In genomic region chr1:33819290-33819912, GRCh38 we compare ENCODE assay signal across 34 cellular contexts. TPM values are rescaled to one million over a fixed set of nuclear protein-coding genes. Genes with fewer than 3 reads are reported as not detected.
"Had no signal": no experiment of that assay in that cellular context is flagged by ENCODE, and none has a peak within 500 bp of the region (broad histone marks: within the 10 kb centered on the region; RNA-seq: fewer than 3 reads in every experiment).

No MANE protein-coding gene starts in this region.

- H3K4me3 Mint-ChIP-seq: activated CD4-positive, alpha-beta T cell treated with anti-CD3 and anti-CD28 coated beads for 36 hours; activated CD4-positive, alpha-beta T cell treated with anti-CD3 and anti-CD28 coated beads, Interleukin-2, amount 10 ng/mL, durations not matched to agents 7 days and 5 days; activated CD8-positive, alpha-beta T cell treated with anti-CD3 and anti-CD28 coated beads for 36 hours; activated naive CD8-positive, alpha-beta T cell; activated T-cell treated with anti-CD3 and anti-CD28 coated beads, Interleukin-2, amount 50 U/mL, for 4 hours; activated T-helper 17 cell treated with anti-CD3 and anti-CD28 coated beads, Interleukin-2, amount 50 U/mL, for 72 hours; central memory CD8-positive, alpha-beta T cell had no signal

- DNase-seq: activated CD4-positive, alpha-beta T cell treated with anti-CD3 and anti-CD28 coated beads for 36 hours; activated CD4-positive, alpha-beta T cell treated with anti-CD3 and anti-CD28 coated beads, Interleukin-2, amount 10 ng/mL, durations not matched to agents 7 days and 5 days; activated CD4-positive, alpha-beta T cell treated with anti-CD3 and anti-CD28 coated beads, Interleukin-2, amount 50 U/mL, for 4 hours; activated CD4-positive, CD25-positive, alpha-beta regulatory T cell; activated CD4-positive, CD25-positive, alpha-beta regulatory T cell treated with anti-CD3 and anti-CD28 coated beads, Interleukin-2, amount 50 U/mL, for 72 hours; activated CD8-positive, alpha-beta memory T cell treated with anti-CD3 and anti-CD28 coated beads for 24 hours; activated CD8-positive, alpha-beta T cell treated with anti-CD3 and anti-CD28 coated beads for 36 hours; activated effector memory CD4-positive, alpha-beta T cell treated with Interleukin-2 at 50 U/mL for 16 hours; activated gamma-delta T cell treated with Interleukin-2 at 50 U/mL for 16 hours; activated naive CD4-positive, alpha-beta T cell treated with anti-CD3 and anti-CD28 coated beads, Interleukin-2, amount 50 U/mL, for 16 hours; activated naive CD4-positive, alpha-beta T cell treated with Interleukin-2 at 50 U/mL for 16 hours; activated T-cell treated with anti-CD3 and anti-CD28 coated beads, Interleukin-2, amount 50 U/mL, for 4 hours; amniotic stem cell; anterior cingulate cortex; brain microvascular endothelial cell; effector memory CD4-positive, alpha-beta T cell; erythroblast; esophagus squamous epithelium; foreskin melanocyte; T-helper 2 cell had no signal

- H3K4me1 Mint-ChIP-seq: activated CD4-positive, alpha-beta T cell treated with anti-CD3 and anti-CD28 coated beads for 36 hours; activated CD4-positive, alpha-beta T cell treated with anti-CD3 and anti-CD28 coated beads, Interleukin-2, amount 10 ng/mL, durations not matched to agents 7 days and 5 days; activated T-helper 17 cell treated with anti-CD3 and anti-CD28 coated beads, Interleukin-2, amount 50 U/mL, for 72 hours; central memory CD8-positive, alpha-beta T cell had no signal

- H3K9me3 ChIP-seq: esophagus squamous epithelium, gastroesophageal sphincter had no signal

- H3K36me3 Mint-ChIP-seq: activated naive CD8-positive, alpha-beta T cell had no signal

- ATAC-seq: activated CD4-positive, alpha-beta T cell treated with anti-CD3 and anti-CD28 coated beads for 36 hours; activated CD8-positive, alpha-beta T cell treated with anti-CD3 and anti-CD28 coated beads for 36 hours; activated T-cell treated with anti-CD3 and anti-CD28 coated beads, Interleukin-2, amount 50 U/mL, for 4 hours; activated T-helper 17 cell treated with anti-CD3 and anti-CD28 coated beads, Interleukin-2, amount 50 U/mL, for 72 hours; gastroesophageal sphincter had no signal

- H3K9me3 Mint-ChIP-seq: activated CD4-positive, alpha-beta T cell treated with anti-CD3 and anti-CD28 coated beads, Interleukin-2, amount 10 ng/mL, durations not matched to agents 7 days and 5 days; activated CD8-positive, alpha-beta T cell treated with anti-CD3 and anti-CD28 coated beads for 36 hours; activated T-cell treated with anti-CD3 and anti-CD28 coated beads, Interleukin-2, amount 50 U/mL, for 4 hours; central memory CD8-positive, alpha-beta T cell had no signal

- H3K4me1 ChIP-seq: gastroesophageal sphincter had no signal

- H3K27me3 ChIP-seq: brain microvascular endothelial cell had no signal

- H3K27ac Mint-ChIP-seq: activated CD4-positive, alpha-beta T cell treated with anti-CD3 and anti-CD28 coated beads for 36 hours; activated CD4-positive, alpha-beta T cell treated with anti-CD3 and anti-CD28 coated beads, Interleukin-2, amount 10 ng/mL, durations not matched to agents 7 days and 5 days; activated CD8-positive, alpha-beta T cell treated with anti-CD3 and anti-CD28 coated beads for 36 hours; activated naive CD8-positive, alpha-beta T cell; activated T-helper 17 cell treated with anti-CD3 and anti-CD28 coated beads, Interleukin-2, amount 50 U/mL, for 72 hours had no signal

- H3K27ac ChIP-seq: brain microvascular endothelial cell, esophagus squamous epithelium, gastroesophageal sphincter had no signal

- H3K4me3 ChIP-seq: esophagus squamous epithelium, gastroesophageal sphincter had no signal

- H3K36me3 ChIP-seq: brain microvascular endothelial cell, esophagus squamous epithelium, gastroesophageal sphincter had no signal

RNA-seq across cellular contexts. Expression of gene HMGB4, which starts 44.5 kb away (rescaled TPM):
- total RNA-seq: activated CD4-positive, alpha-beta T cell treated with anti-CD3 and anti-CD28 coated beads for 36 hours; activated CD4-positive, alpha-beta T cell treated with anti-CD3 and anti-CD28 coated beads, Interleukin-2, amount 10 ng/mL, durations not matched to agents 7 days and 5 days; activated CD8-positive, alpha-beta T cell treated with anti-CD3 and anti-CD28 coated beads for 36 hours; activated T-cell treated with anti-CD3 and anti-CD28 coated beads, Interleukin-2, amount 50 U/mL, for 4 hours; activated T-helper 17 cell treated with anti-CD3 and anti-CD28 coated beads, Interleukin-2, amount 50 U/mL, for 72 hours; astrocyte; bronchial epithelial cell; cardiac septum; chondrocyte; dermis microvascular lymphatic vessel endothelial cell; esophagus squamous epithelium; fibroblast of lung; fibroblast of villous mesenchyme; gastroesophageal sphincter; glomerular endothelial cell; T-helper 1 cell treated with Interleukin-12 subunit alpha and Interleukin-12 subunit beta and Interleukin-4 antibody, amounts not matched to agents 30 ng/mL and 1 ng/mL, for 36 hours had no signal
- polyA plus RNA-seq: adipose tissue, fibroblast of lung had no signal
